In the genomic region with DNA sequence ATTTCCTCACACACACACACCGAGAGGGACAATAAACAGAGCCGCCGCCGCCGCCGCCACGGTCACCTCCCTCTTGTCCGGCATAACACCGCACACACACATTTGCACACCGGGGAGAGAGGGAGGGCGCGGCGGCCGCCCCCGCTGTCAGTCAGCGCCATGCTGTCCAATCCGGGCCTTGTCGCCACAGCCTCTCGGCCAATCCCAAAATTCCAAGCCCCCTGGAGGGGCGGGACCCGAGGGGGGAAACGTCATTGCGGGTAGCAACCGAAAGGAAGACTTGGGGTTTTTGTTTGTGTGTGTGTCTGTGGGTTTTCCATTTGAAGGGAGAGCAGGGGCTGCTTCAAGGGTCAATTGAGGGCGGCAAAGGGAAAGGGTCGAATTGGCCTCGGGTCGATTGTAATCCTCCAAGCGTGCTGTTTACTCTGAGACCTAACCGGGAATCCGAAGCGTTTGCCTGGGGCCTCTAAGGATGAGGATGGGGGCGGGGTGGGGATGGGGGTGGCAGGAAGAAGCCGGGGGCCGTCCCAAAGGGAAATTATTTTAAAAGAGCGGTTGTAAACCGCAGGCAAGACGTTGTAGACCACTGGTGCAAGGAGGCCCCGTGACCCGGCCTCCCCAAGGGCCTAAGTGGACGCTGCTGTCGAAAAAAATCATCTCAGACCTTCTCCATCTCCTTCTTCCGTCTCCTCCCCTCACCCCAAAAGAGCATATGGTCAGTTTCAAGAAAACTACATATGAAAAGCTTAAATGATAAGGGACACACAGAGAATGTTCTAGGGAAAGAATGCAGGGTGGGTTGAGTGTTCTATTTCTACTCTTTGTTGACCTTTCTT, we compare ENCODE assay signal across 8 cellular contexts. TPM values are rescaled to one million over a fixed set of nuclear protein-coding genes. Genes with fewer than 3 reads are reported as not detected.
DNase-seq lines count a peak whose midpoint lies in the region; ATAC-seq and TF ChIP-seq lines count a peak whose summit lies in the region.

A gene with protein sequence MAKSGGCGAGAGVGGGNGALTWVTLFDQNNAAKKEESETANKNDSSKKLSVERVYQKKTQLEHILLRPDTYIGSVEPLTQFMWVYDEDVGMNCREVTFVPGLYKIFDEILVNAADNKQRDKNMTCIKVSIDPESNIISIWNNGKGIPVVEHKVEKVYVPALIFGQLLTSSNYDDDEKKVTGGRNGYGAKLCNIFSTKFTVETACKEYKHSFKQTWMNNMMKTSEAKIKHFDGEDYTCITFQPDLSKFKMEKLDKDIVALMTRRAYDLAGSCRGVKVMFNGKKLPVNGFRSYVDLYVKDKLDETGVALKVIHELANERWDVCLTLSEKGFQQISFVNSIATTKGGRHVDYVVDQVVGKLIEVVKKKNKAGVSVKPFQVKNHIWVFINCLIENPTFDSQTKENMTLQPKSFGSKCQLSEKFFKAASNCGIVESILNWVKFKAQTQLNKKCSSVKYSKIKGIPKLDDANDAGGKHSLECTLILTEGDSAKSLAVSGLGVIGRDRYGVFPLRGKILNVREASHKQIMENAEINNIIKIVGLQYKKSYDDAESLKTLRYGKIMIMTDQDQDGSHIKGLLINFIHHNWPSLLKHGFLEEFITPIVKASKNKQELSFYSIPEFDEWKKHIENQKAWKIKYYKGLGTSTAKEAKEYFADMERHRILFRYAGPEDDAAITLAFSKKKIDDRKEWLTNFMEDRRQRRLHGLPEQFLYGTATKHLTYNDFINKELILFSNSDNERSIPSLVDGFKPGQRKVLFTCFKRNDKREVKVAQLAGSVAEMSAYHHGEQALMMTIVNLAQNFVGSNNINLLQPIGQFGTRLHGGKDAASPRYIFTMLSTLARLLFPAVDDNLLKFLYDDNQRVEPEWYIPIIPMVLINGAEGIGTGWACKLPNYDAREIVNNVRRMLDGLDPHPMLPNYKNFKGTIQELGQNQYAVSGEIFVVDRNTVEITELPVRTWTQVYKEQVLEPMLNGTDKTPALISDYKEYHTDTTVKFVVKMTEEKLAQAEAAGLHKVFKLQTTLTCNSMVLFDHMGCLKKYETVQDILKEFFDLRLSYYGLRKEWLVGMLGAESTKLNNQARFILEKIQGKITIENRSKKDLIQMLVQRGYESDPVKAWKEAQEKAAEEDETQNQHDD (N-terminal part only) (minus strand): TSS at position 98 of the 836 bp plus-strand sequence. CDS start 610 bp downstream, outside the sequence.

- H3K36me3 Mint-ChIP-seq in progenitor cell of endocrine pancreas (ENCODE audit: insufficient read depth), result no peaks in the 10 kb centered on the region

- H3K4me3 Mint-ChIP-seq in progenitor cell of endocrine pancreas (ENCODE audit: low read depth), result peak within 1 kb of the TSS; percentile 90

- no peaks in the 10 kb centered on the region for H3K27me3 Mint-ChIP-seq in progenitor cell of endocrine pancreas

- no peaks in the 10 kb centered on the region for H3K9me3 Mint-ChIP-seq in progenitor cell of endocrine pancreas (ENCODE audit: low read depth)

- ATAC-seq in HG02885 (IDR thresholded peaks at IDR 0.05; ENCODE audit: poor library complexity, unreplicated experiment), result peak; percentile 84

- DNase-seq in NCI-H1694 treated with DMSO at 0.1 percent for 48 hours (lab: John Stamatoyannopoulos, UW) (peak; percentile 58), T-helper 2 cell (peak; percentile 80 to 98 (median 92)), left ventricle myocardium inferior (peak; percentile 95), progenitor cell of endocrine pancreas (ENCODE audit: low spot score, unreplicated experiment) (peak; percentile 95), ureter (ENCODE audit: low spot score) (peak; percentile 98)

- H3K9me3 ChIP-seq in left ventricle myocardium inferior (replicated peaks), result no peaks in the 10 kb centered on the region

- peaks cover 53% of the 10 kb centered on the region for H3K4me1 ChIP-seq in left ventricle myocardium inferior

- H3K27ac ChIP-seq in angular gyrus (ENCODE audit: low read depth, low read length) (peak within 1 kb of the TSS; percentile 95), left ventricle myocardium inferior (replicated peaks) (peak within 1 kb of the TSS; percentile 98)

- H3K27me3 ChIP-seq in left ventricle myocardium inferior (ENCODE audit: low read depth), result no peaks in the 10 kb centered on the region

- TF ChIP-seq CTCF in left ventricle myocardium inferior (IDR thresholded peaks at IDR 0.05; ENCODE audit: borderline replicate concordance) (no peak), progenitor cell of endocrine pancreas (IDR thresholded peaks at IDR 0.05; ENCODE audit: unreplicated experiment) (no peak)

- TF ChIP-seq POLR2A in GM15510 (IDR thresholded peaks at IDR 0.05; ENCODE audit: borderline replicate concordance, extremely low read depth, insufficient read length), result peak; percentile 75

- peak within 1 kb of the TSS; percentile 84 for H3K4me3 ChIP-seq in left ventricle myocardium inferior

- H3K27ac Mint-ChIP-seq in progenitor cell of endocrine pancreas, result peak within 1 kb of the TSS; percentile 100

- no peaks in the 10 kb centered on the region for H3K36me3 ChIP-seq in left ventricle myocardium inferior

- intact Hi-C loops in left ventricle myocardium inferior (cut with micrococcal nuclease), result no loop called here

- H3K4me1 Mint-ChIP-seq in progenitor cell of endocrine pancreas (ENCODE audit: low read depth), result peaks cover 34% of the 10 kb centered on the region

RNA-seq across cellular contexts. Expression of the gene that starts here (rescaled TPM):
- total RNA-seq in left ventricle myocardium inferior (101 TPM), progenitor cell of endocrine pancreas (195 and 200 TPM in 2 replicates), ureter (192 TPM)

Comparison
In these comparisons a context has a peak if more than half of its experiments do, and no peak if none do; other contexts are left out.
1. Peak in every context shown above with its lines: DNase-seq, ATAC-seq, H3K4me3 ChIP-seq and H3K27ac ChIP-seq.